Comparison of ENCODE assay signal across 28 cellular contexts in genomic region chr2:196846295-196846694, GRCh38. TPM values are rescaled to one million over a fixed set of nuclear protein-coding genes. Genes with fewer than 3 reads are reported as not detected.
DNase-seq lines count a peak whose midpoint lies in the region; ATAC-seq and TF ChIP-seq lines count a peak whose summit lies in the region.
"Had no signal": no experiment of that assay in that cellular context is flagged by ENCODE, and none has a peak within 500 bp of the region (broad histone marks: within the 10 kb centered on the region; RNA-seq: fewer than 3 reads in every experiment).

No MANE protein-coding gene starts in this region.

- POLR2A ChIA-PET in A673 (lab: Charles Lee; ENCODE audit: low non-redundant PET), result no interaction called here
- POLR2A ChIA-PET in activated CD8-positive, alpha-beta T cell treated with anti-CD3 and anti-CD28 coated beads, Interleukin-2, amount 10 ng/mL, durations not matched to agents 7 days and 5 days (lab: Charles Lee), result no interaction called here

- peaks cover 38% of the 10 kb centered on the region for H3K36me3 Mint-ChIP-seq in activated CD4-positive, alpha-beta T cell treated with anti-CD3 and anti-CD28 coated beads, Interleukin-2, amount 10 ng/mL, durations not matched to agents 24 days and 14 days (ENCODE audit: low read depth)
- H3K36me3 Mint-ChIP-seq in activated CD8-positive, alpha-beta T cell treated with anti-CD3 and anti-CD28 coated beads, Interleukin-2, amount 10 ng/mL, durations not matched to agents 7 days and 5 days (ENCODE audit: low read depth), result peaks cover 43% of the 10 kb centered on the region

- TF ChIP-seq CTCF in A673 (conservative IDR thresholded peaks at IDR 0.05; ENCODE audit: low read depth, low read length), result no peak

- H2BK15ac ChIP-seq in mesendoderm (replicated peaks; ENCODE audit: low read depth), result no peak overlapping the region

- H3K27me3 Mint-ChIP-seq in activated CD4-positive, alpha-beta T cell treated with anti-CD3 and anti-CD28 coated beads, Interleukin-2, amount 10 ng/mL, durations not matched to agents 24 days and 14 days, result no peaks in the 10 kb centered on the region
- H3K27me3 Mint-ChIP-seq in activated CD8-positive, alpha-beta T cell treated with anti-CD3 and anti-CD28 coated beads, Interleukin-2, amount 10 ng/mL, durations not matched to agents 7 days and 5 days (ENCODE audit: low read depth), result no peaks in the 10 kb centered on the region
- H3K27me3 Mint-ChIP-seq: CD8-positive, alpha-beta memory T cell had no signal

- H3K9ac ChIP-seq in mesendoderm (ENCODE audit: low read length), result no peak overlapping the region

- H3K23ac ChIP-seq in mesendoderm (ENCODE audit: low read length), result no peak overlapping the region

- no peak overlapping the region for H3K56ac ChIP-seq in mesendoderm (ENCODE audit: low read length)

- H3K4me2 ChIP-seq in mesendoderm (ENCODE audit: low read length), result no peak overlapping the region

- H3K4ac ChIP-seq in mesendoderm (ENCODE audit: low read depth, low read length), result no peak overlapping the region

- H3K4me1 Mint-ChIP-seq in activated CD4-positive, alpha-beta T cell treated with anti-CD3 and anti-CD28 coated beads, Interleukin-2, amount 10 ng/mL, durations not matched to agents 24 days and 14 days, result peaks cover 23% of the 10 kb centered on the region
- peaks cover 10% of the 10 kb centered on the region for H3K4me1 Mint-ChIP-seq in activated CD8-positive, alpha-beta T cell treated with anti-CD3 and anti-CD28 coated beads, Interleukin-2, amount 10 ng/mL, durations not matched to agents 7 days and 5 days (ENCODE audit: low read depth)

- H3K79me2 ChIP-seq in mesendoderm (ENCODE audit: control insufficient read depth, insufficient read depth, low read length), result no peaks in the 10 kb centered on the region

- H3K9me3 Mint-ChIP-seq in activated CD4-positive, alpha-beta T cell treated with anti-CD3 and anti-CD28 coated beads, Interleukin-2, amount 10 ng/mL, durations not matched to agents 24 days and 14 days, result no peaks in the 10 kb centered on the region
- peaks cover 3% of the 10 kb centered on the region for H3K9me3 Mint-ChIP-seq in activated CD8-positive, alpha-beta T cell treated with anti-CD3 and anti-CD28 coated beads, Interleukin-2, amount 10 ng/mL, durations not matched to agents 7 days and 5 days (ENCODE audit: insufficient read depth)
- H3K9me3 Mint-ChIP-seq: CD8-positive, alpha-beta memory T cell had no signal

- no peak overlapping the region for H3K4me3 ChIP-seq in A673 (ENCODE audit: low read depth, low read length, poor library complexity, severe bottlenecking)
- H3K4me3 ChIP-seq in mesendoderm (ENCODE audit: low read length), result no peak overlapping the region
- H3K4me3 ChIP-seq: MG63, SJSA1 had no signal

- no peak for DNase-seq in activated CD4-positive, alpha-beta T cell treated with anti-CD3 and anti-CD28 coated beads, Interleukin-2, amount 10 ng/mL, durations not matched to agents 24 days and 14 days
- no peak for DNase-seq in activated CD4-positive, alpha-beta T cell treated with anti-CD3 and anti-CD28 coated beads, Interleukin-2, amount 50 U/mL, for 4 hours
- DNase-seq in A673 (ENCODE audit: low spot score) (peak; percentile 23), mesendoderm (peak; percentile 12), NCI-H1694 (lab: John Stamatoyannopoulos, UW) (no peak)
- DNase-seq in activated CD8-positive, alpha-beta T cell treated with anti-CD3 and anti-CD28 coated beads, Interleukin-2, amount 10 ng/mL, durations not matched to agents 7 days and 5 days, result no peak
- DNase-seq: ACHN; BE2C; CD8-positive, alpha-beta memory T cell; DMS79 treated with DMSO at 0.1 percent for 48 hours; HCEC 1CT; IMR-90; KG1; MG63; NCI-H1105 treated with DMSO at 0.1 percent for 48 hours; NCI-H146; NCI-H2029; NCI-H446 treated with DMSO at 0.1 percent for 48 hours; NCI-H526; NCI-H82; NK-92 treated with Interleukin-12 subunit alpha and Interleukin-12 subunit beta, amount 100 ng/mL, for 24 hours; PC-3 had no signal

- H4K5ac ChIP-seq in mesendoderm (ENCODE audit: low read length), result no peak overlapping the region

- no peak overlapping the region for H3K18ac ChIP-seq in mesendoderm (ENCODE audit: low read length)

- BruUV-seq in A673 (replicated peaks; lab: Mats Ljungman, UMichigan), result no TSS peak

- no peaks in the 10 kb centered on the region for H3K79me1 ChIP-seq in mesendoderm (ENCODE audit: low read length)

- no peak overlapping the region for H3K4me3 Mint-ChIP-seq in activated CD4-positive, alpha-beta T cell treated with anti-CD3 and anti-CD28 coated beads, Interleukin-2, amount 10 ng/mL, durations not matched to agents 24 days and 14 days
- H3K4me3 Mint-ChIP-seq in activated CD8-positive, alpha-beta T cell treated with anti-CD3 and anti-CD28 coated beads, Interleukin-2, amount 10 ng/mL, durations not matched to agents 7 days and 5 days, result no peak overlapping the region
- H3K4me3 Mint-ChIP-seq: CD14-positive monocyte; CD8-positive, alpha-beta memory T cell had no signal

- no peak overlapping the region for H2AK5ac ChIP-seq in mesendoderm (ENCODE audit: low read length)

- H3K27ac ChIP-seq in A673 (ENCODE audit: low read depth, low read length, poor library complexity, severe bottlenecking) (no peak overlapping the region), mesendoderm (ENCODE audit: low read depth, low read length) (no peak overlapping the region)
- H3K27ac ChIP-seq: 22Rv1, SJSA1 had no signal

- no peaks in the 10 kb centered on the region for H3K9me3 ChIP-seq in A673 (ENCODE audit: low read depth, low read length, poor library complexity, severe bottlenecking)
- H3K9me3 ChIP-seq: BE2C, MG63, SJSA1 had no signal

- intact Hi-C loops in activated CD4-positive, alpha-beta T cell treated with anti-CD3 and anti-CD28 coated beads, Interleukin-2, amount 10 ng/mL, durations not matched to agents 24 days and 14 days (cut with micrococcal nuclease), result no loop called here
- intact Hi-C loops in A673 (cut with micrococcal nuclease; ENCODE audit: unreplicated experiment), result no loop called here

- no peak overlapping the region for H2BK5ac ChIP-seq in mesendoderm (ENCODE audit: low read length)

- no peak for ATAC-seq in activated CD8-positive, alpha-beta T cell treated with anti-CD3 and anti-CD28 coated beads, Interleukin-2, amount 10 ng/mL, durations not matched to agents 7 days and 5 days
- ATAC-seq in HG02588 (IDR thresholded peaks at IDR 0.05; ENCODE audit: unreplicated experiment), result no peak
- ATAC-seq: PC-3, Right ventricle myocardium inferior had no signal

- H3K27me3 ChIP-seq in A673 (replicated peaks; ENCODE audit: insufficient read depth, low read depth, low read length, poor library complexity), result no peaks in the 10 kb centered on the region
- H3K27me3 ChIP-seq in mesendoderm (ENCODE audit: insufficient read depth, low read length, poor library complexity), result no peaks in the 10 kb centered on the region
- H3K27me3 ChIP-seq: BE2C, MG63, SJSA1 had no signal

- H2BK120ac ChIP-seq in mesendoderm (ENCODE audit: low read depth, low read length), result no peak overlapping the region

- H4K8ac ChIP-seq in mesendoderm (ENCODE audit: low read depth, low read length), result no peak overlapping the region

- peak overlapping the region; percentile 47 for H3K27ac Mint-ChIP-seq in activated CD4-positive, alpha-beta T cell treated with anti-CD3 and anti-CD28 coated beads, Interleukin-2, amount 10 ng/mL, durations not matched to agents 24 days and 14 days
- peak overlapping the region; percentile 58 for H3K27ac Mint-ChIP-seq in activated CD8-positive, alpha-beta T cell treated with anti-CD3 and anti-CD28 coated beads, Interleukin-2, amount 10 ng/mL, durations not matched to agents 7 days and 5 days
- H3K27ac Mint-ChIP-seq: CD14-positive monocyte had no signal

- H3K4me1 ChIP-seq in A673 (ENCODE audit: insufficient read depth, low read length, poor library complexity, severe bottlenecking), result peaks cover 9% of the 10 kb centered on the region
- H3K4me1 ChIP-seq in mesendoderm (ENCODE audit: control insufficient read depth, low read depth, low read length), result no peaks in the 10 kb centered on the region
- H3K4me1 ChIP-seq: BE2C, SJSA1 had no signal

- CTCF ChIA-PET in A673 (lab: Charles Lee), result no interaction called here
- CTCF ChIA-PET in activated CD8-positive, alpha-beta T cell treated with anti-CD3 and anti-CD28 coated beads, Interleukin-2, amount 10 ng/mL, durations not matched to agents 7 days and 5 days (lab: Charles Lee), result no interaction called here

- H3K36me3 ChIP-seq in A673 (ENCODE audit: insufficient read depth, low read length, poor library complexity, severe bottlenecking) (peaks cover 50% of the 10 kb centered on the region), mesendoderm (ENCODE audit: control insufficient read depth, insufficient read depth, low read length) (no peaks in the 10 kb centered on the region)
- H3K36me3 ChIP-seq: MG63, SJSA1 had no signal

RNA-seq across cellular contexts. Expression of gene C2orf66, which starts 37.1 kb away (rescaled TPM):
- total RNA-seq in activated CD4-positive, alpha-beta T cell treated with anti-CD3 and anti-CD28 coated beads, Interleukin-2, amount 10 ng/mL, durations not matched to agents 24 days and 14 days, result 0.17 and 0.33 TPM in 2 replicates
- total RNA-seq in A673 (2021), result 0.28 TPM in 1 of 2 replicates, not detected in the other
- total RNA-seq in activated CD8-positive, alpha-beta T cell treated with anti-CD3 and anti-CD28 coated beads, Interleukin-2, amount 10 ng/mL, durations not matched to agents 7 days and 5 days, result under 1 TPM; 0.13 to 0.32 TPM
- 0.04 TPM for polyA plus RNA-seq in mesendoderm (2013, experiment 1 of 2)
- polyA plus RNA-seq in mesendoderm (2013, experiment 2 of 2), result 0.06 TPM
- total RNA-seq: CD8-positive, alpha-beta memory T cell; H1; IMR-90; Right ventricle myocardium inferior had no signal
- polyA plus RNA-seq: CD14-positive monocyte; CD8-positive, alpha-beta memory T cell; H1 had no signal

RNA-seq across cellular contexts. Expression of gene GTF3C3, which starts 46.8 kb away (rescaled TPM):
- 78.5 and 83.2 TPM in 2 replicates for total RNA-seq in activated CD4-positive, alpha-beta T cell treated with anti-CD3 and anti-CD28 coated beads, Interleukin-2, amount 10 ng/mL, durations not matched to agents 24 days and 14 days
- total RNA-seq in A673 (2021), result 60.3 and 68.6 TPM in 2 replicates
- 10 to 100 TPM; 42.1 to 55.7 TPM for total RNA-seq in activated CD8-positive, alpha-beta T cell treated with anti-CD3 and anti-CD28 coated beads, Interleukin-2, amount 10 ng/mL, durations not matched to agents 7 days and 5 days
- polyA plus RNA-seq in mesendoderm (2013, experiment 1 of 2), result 20.3 TPM
- polyA plus RNA-seq in mesendoderm (2013, experiment 2 of 2), result 19.9 TPM

Comparison
In these comparisons a context has a peak if more than half of its experiments do, and no peak if none do; other contexts are left out.
1. DNase-seq: peak in A673 (single experiment) and mesendoderm (single experiment); none in activated CD4-positive, alpha-beta T cell treated with anti-CD3 and anti-CD28 coated beads, Interleukin-2, amount 10 ng/mL, durations not matched to agents 24 days and 14 days (single experiment), activated CD4-positive, alpha-beta T cell treated with anti-CD3 and anti-CD28 coated beads, Interleukin-2, amount 50 U/mL, for 4 hours (0 of 2), activated CD8-positive, alpha-beta T cell treated with anti-CD3 and anti-CD28 coated beads, Interleukin-2, amount 10 ng/mL, durations not matched to agents 7 days and 5 days (single experiment) and NCI-H1694 (single experiment).